In the genomic region with DNA sequence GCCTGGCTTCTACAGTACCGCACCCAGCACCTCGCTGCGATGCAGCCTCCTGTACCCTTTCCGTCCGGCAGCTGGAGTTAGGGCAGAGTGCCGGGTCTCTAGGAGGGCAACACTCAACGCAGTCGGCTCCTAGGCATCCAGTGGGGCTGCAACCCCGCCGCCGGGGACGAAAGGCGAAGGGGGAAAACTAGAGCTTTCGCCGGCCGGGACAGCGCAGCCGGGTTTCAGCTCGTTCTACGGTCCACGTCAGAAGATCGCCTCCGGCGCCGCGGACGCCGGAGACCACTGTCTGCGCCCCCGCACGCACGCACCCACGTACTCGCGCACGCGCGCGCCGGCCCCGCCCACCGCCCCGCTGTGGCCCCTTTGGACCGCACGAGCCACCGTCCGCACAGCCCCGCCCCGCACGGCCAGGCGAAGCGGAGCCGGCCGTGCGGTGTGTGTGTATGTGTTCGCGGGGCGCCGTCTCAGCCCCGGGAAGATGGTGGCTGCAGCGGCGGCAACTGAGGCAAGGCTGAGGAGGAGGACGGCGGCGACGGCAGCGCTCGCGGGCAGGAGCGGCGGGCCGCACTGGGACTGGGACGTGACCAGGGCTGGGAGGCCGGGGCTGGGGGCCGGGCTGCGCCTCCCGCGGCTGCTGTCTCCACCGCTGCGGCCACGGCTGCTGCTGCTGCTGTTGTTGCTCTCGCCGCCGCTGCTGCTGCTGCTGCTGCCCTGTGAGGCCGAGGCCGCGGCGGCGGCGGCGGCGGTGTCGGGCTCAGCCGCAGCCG, we compare ENCODE assay signal across 1 cellular context.
TF ChIP-seq lines count a peak whose summit lies in the region.

Gene ATRN (plus strand): TSS at position 392 of the 770 bp plus-strand sequence. CDS start 90 bp downstream, at position 482.

TF ChIP-seq in K562, 482 proteins besides CTCF, POLR2A, EP300 and RAD21 (continued from another document and continues in another):
- TF ChIP-seq, protein P1, sequence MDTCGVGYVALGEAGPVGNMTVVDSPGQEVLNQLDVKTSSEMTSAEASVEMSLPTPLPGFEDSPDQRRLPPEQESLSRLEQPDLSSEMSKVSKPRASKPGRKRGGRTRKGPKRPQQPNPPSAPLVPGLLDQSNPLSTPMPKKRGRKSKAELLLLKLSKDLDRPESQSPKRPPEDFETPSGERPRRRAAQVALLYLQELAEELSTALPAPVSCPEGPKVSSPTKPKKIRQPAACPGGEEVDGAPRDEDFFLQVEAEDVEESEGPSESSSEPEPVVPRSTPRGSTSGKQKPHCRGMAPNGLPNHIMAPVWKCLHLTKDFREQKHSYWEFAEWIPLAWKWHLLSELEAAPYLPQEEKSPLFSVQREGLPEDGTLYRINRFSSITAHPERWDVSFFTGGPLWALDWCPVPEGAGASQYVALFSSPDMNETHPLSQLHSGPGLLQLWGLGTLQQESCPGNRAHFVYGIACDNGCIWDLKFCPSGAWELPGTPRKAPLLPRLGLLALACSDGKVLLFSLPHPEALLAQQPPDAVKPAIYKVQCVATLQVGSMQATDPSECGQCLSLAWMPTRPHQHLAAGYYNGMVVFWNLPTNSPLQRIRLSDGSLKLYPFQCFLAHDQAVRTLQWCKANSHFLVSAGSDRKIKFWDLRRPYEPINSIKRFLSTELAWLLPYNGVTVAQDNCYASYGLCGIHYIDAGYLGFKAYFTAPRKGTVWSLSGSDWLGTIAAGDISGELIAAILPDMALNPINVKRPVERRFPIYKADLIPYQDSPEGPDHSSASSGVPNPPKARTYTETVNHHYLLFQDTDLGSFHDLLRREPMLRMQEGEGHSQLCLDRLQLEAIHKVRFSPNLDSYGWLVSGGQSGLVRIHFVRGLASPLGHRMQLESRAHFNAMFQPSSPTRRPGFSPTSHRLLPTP (IDR thresholded peaks at IDR 0.05; ENCODE audit: borderline replicate concordance, extremely low read depth, insufficient read length), result no peak
- TF ChIP-seq ZNF584 (CRISPR knock-in tag; IDR thresholded peaks at IDR 0.05; ENCODE audit: low read depth), result no peak
- TF ChIP-seq ETS2 (tag; IDR thresholded peaks at IDR 0.05; ENCODE audit: borderline replicate concordance, poor library complexity, severe bottlenecking), result no peak
- TF ChIP-seq ZNF324 (CRISPR knock-in tag; IDR thresholded peaks at IDR 0.05), result no peak
- TF ChIP-seq, protein P2, sequence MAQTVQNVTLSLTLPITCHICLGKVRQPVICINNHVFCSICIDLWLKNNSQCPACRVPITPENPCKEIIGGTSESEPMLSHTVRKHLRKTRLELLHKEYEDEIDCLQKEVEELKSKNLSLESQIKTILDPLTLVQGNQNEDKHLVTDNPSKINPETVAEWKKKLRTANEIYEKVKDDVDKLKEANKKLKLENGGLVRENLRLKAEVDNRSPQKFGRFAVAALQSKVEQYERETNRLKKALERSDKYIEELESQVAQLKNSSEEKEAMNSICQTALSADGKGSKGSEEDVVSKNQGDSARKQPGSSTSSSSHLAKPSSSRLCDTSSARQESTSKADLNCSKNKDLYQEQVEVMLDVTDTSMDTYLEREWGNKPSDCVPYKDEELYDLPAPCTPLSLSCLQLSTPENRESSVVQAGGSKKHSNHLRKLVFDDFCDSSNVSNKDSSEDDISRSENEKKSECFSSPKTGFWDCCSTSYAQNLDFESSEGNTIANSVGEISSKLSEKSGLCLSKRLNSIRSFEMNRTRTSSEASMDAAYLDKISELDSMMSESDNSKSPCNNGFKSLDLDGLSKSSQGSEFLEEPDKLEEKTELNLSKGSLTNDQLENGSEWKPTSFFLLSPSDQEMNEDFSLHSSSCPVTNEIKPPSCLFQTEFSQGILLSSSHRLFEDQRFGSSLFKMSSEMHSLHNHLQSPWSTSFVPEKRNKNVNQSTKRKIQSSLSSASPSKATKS (CRISPR knock-in tag; IDR thresholded peaks at IDR 0.05), result no peak
- peak; percentile 84; the same call in 1 of the 2 replicates for TF ChIP-seq CC2D1A (IDR thresholded peaks at IDR 0.05)
- TF ChIP-seq ZNF717 (CRISPR knock-in tag; IDR thresholded peaks at IDR 0.05), result no peak
- TF ChIP-seq SRSF3 (IDR thresholded peaks at IDR 0.05; ENCODE audit: insufficient read depth, low read length), result no peak
- no peak for TF ChIP-seq ZFP30 (CRISPR knock-in tag; IDR thresholded peaks at IDR 0.05; ENCODE audit: borderline replicate concordance)
- TF ChIP-seq POLR2G (IDR thresholded peaks at IDR 0.05; ENCODE audit: low read depth, low read length), result peak; percentile 95
- TF ChIP-seq CBX8 (IDR thresholded peaks at IDR 0.05; ENCODE audit: borderline replicate concordance, extremely low read depth, low read depth, low read length, poor library complexity, severe bottlenecking), result no peak
- no peak for TF ChIP-seq MTA2 (IDR thresholded peaks at IDR 0.05; ENCODE audit: low read depth)
- TF ChIP-seq NR2C1 (IDR thresholded peaks at IDR 0.05), result no peak
- no peak for TF ChIP-seq NR2C1 (tag; IDR thresholded peaks at IDR 0.05)
- TF ChIP-seq DMBX1 (CRISPR knock-in tag; IDR thresholded peaks at IDR 0.05; ENCODE audit: borderline replicate concordance), result no peak
- TF ChIP-seq STAT5B (CRISPR knock-in tag; IDR thresholded peaks at IDR 0.05), result no peak
- no peak for TF ChIP-seq ZNF696 (CRISPR knock-in tag; conservative IDR thresholded peaks at IDR 0.05)
- TF ChIP-seq ZBTB34 (CRISPR knock-in tag; IDR thresholded peaks at IDR 0.05), result no peak
- TF ChIP-seq NFXL1 (CRISPR knock-in tag; IDR thresholded peaks at IDR 0.05), result no peak
- TF ChIP-seq COPS2 (conservative IDR thresholded peaks at IDR 0.05), result no peak
- TF ChIP-seq NR3C1 (CRISPR knock-in tag; IDR thresholded peaks at IDR 0.05), result no peak
- no peak for TF ChIP-seq RBM22 (IDR thresholded peaks at IDR 0.05; ENCODE audit: low read depth, low read length, poor library complexity, severe bottlenecking)
- no peak for TF ChIP-seq ZNF778 (CRISPR knock-in tag; IDR thresholded peaks at IDR 0.05)
- TF ChIP-seq AFF1 (IDR thresholded peaks at IDR 0.05; ENCODE audit: low read depth in 1 of 2, partially characterized antibody in 2 of 2), result no peak
- TF ChIP-seq RBBP5 (IDR thresholded peaks at IDR 0.05; ENCODE audit: borderline replicate concordance, insufficient read depth, low read length, poor library complexity, severe bottlenecking), result peak; percentile 98
- TF ChIP-seq NFE2L1 (tag; IDR thresholded peaks at IDR 0.05; ENCODE audit: borderline replicate concordance, low read depth), result no peak
- TF ChIP-seq EHMT2 (IDR thresholded peaks at IDR 0.05), result no peak
- TF ChIP-seq EGR1 (conservative IDR thresholded peaks at IDR 0.05), result peak; percentile 94
- TF ChIP-seq SNRNP70 (optimal IDR thresholded peaks at IDR 0.05; ENCODE audit: low read depth, low read length), result no peak
- TF ChIP-seq TRIM28 (IDR thresholded peaks at IDR 0.05), result no peak
- TF ChIP-seq CREB1 (IDR thresholded peaks at IDR 0.05), result peak; percentile 60; the same call in 1 of the 2 replicates
- peak; percentile 79 for TF ChIP-seq CREB1 (CRISPR knock-in tag; IDR thresholded peaks at IDR 0.05)
- TF ChIP-seq RBFOX2 (IDR thresholded peaks at IDR 0.05; ENCODE audit: low read depth, low read length), result peak; percentile 92
- TF ChIP-seq CREB3L1 (IDR thresholded peaks at IDR 0.05; ENCODE audit: borderline replicate concordance, low read depth), result peak; percentile 70
- TF ChIP-seq MED1 (CRISPR knock-in tag; IDR thresholded peaks at IDR 0.05; ENCODE audit: borderline replicate concordance), result 0 out of 2 replicates have a peak, but pooled peaks have one; percentile 19
- no peak for TF ChIP-seq ZNF384 (IDR thresholded peaks at IDR 0.05; ENCODE audit: low read depth, low read length)
- no peak for TF ChIP-seq ZNF639 (CRISPR knock-in tag; conservative IDR thresholded peaks at IDR 0.05 in 1 of 2, IDR thresholded peaks at IDR 0.05 in 1 of 2)
- no peak for TF ChIP-seq ETV6 (IDR thresholded peaks at IDR 0.05; ENCODE audit: borderline replicate concordance in 1 of 2, low read depth in 2 of 2, low read length in 1 of 2)
- TF ChIP-seq ETV6 (CRISPR knock-in tag; IDR thresholded peaks at IDR 0.05; ENCODE audit: borderline replicate concordance), result no peak
- TF ChIP-seq MECOM (CRISPR knock-in tag; IDR thresholded peaks at IDR 0.05), result no peak
- peak; percentile 37 for TF ChIP-seq TAF1 (IDR thresholded peaks at IDR 0.05; ENCODE audit: control insufficient read depth, extremely low read depth, insufficient read depth, low read length, severe bottlenecking)
- TF ChIP-seq JUNB (CRISPR knock-in tag; conservative IDR thresholded peaks at IDR 0.05), result no peak
- TF ChIP-seq ADNP (tag; IDR thresholded peaks at IDR 0.05), result no peak
- no peak for TF ChIP-seq MEF2D (tag; conservative IDR thresholded peaks at IDR 0.05; ENCODE audit: low read depth)
- peak; percentile 49 for TF ChIP-seq PHF20 (IDR thresholded peaks at IDR 0.05; ENCODE audit: partially characterized antibody)
- TF ChIP-seq, protein P3, sequence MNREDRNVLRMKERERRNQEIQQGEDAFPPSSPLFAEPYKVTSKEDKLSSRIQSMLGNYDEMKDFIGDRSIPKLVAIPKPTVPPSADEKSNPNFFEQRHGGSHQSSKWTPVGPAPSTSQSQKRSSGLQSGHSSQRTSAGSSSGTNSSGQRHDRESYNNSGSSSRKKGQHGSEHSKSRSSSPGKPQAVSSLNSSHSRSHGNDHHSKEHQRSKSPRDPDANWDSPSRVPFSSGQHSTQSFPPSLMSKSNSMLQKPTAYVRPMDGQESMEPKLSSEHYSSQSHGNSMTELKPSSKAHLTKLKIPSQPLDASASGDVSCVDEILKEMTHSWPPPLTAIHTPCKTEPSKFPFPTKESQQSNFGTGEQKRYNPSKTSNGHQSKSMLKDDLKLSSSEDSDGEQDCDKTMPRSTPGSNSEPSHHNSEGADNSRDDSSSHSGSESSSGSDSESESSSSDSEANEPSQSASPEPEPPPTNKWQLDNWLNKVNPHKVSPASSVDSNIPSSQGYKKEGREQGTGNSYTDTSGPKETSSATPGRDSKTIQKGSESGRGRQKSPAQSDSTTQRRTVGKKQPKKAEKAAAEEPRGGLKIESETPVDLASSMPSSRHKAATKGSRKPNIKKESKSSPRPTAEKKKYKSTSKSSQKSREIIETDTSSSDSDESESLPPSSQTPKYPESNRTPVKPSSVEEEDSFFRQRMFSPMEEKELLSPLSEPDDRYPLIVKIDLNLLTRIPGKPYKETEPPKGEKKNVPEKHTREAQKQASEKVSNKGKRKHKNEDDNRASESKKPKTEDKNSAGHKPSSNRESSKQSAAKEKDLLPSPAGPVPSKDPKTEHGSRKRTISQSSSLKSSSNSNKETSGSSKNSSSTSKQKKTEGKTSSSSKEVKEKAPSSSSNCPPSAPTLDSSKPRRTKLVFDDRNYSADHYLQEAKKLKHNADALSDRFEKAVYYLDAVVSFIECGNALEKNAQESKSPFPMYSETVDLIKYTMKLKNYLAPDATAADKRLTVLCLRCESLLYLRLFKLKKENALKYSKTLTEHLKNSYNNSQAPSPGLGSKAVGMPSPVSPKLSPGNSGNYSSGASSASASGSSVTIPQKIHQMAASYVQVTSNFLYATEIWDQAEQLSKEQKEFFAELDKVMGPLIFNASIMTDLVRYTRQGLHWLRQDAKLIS (CRISPR knock-in tag; IDR thresholded peaks at IDR 0.05), result peak; percentile 89
- peak; percentile 45; the same call in 1 of the 2 replicates for TF ChIP-seq SIN3B (IDR thresholded peaks at IDR 0.05; ENCODE audit: low read depth)
